ENCODE assay signal across 35 cellular contexts in genomic region chr18:36409779-36410178, GRCh38.
"Had no signal": no experiment of that assay in that cellular context is flagged by ENCODE, and none has a peak within 500 bp of the region (broad histone marks: within the 10 kb centered on the region; RNA-seq: fewer than 3 reads in every experiment).

No MANE protein-coding gene starts in this region.

- H3K9me3 Mint-ChIP-seq: activated B cell treated with CpG ODN at 0.5 μM for 24 hours; activated CD4-positive, alpha-beta memory T cell treated with anti-CD3 and anti-CD28 coated beads for 36 hours; activated CD4-positive, alpha-beta T cell treated with anti-CD3 and anti-CD28 coated beads, Interleukin-2, amount 10 ng/mL, durations not matched to agents 24 days and 14 days; activated CD8-positive, alpha-beta T cell treated with anti-CD3 and anti-CD28 coated beads for 36 hours; activated naive CD4-positive, alpha-beta T cell treated with anti-CD3 and anti-CD28 coated beads, Interleukin-2, amount 10 ng/mL, durations not matched to agents 7 days and 5 days; activated naive CD4-positive, alpha-beta T cell treated with anti-CD3 and anti-CD28 coated beads, Interleukin-2, amount 50 U/mL, for 24 hours; activated naive CD8-positive, alpha-beta T cell treated with anti-CD3 and anti-CD28 coated beads, Interleukin-2, amount 10 ng/mL, durations not matched to agents 7 days and 5 days; activated naive CD8-positive, alpha-beta T cell treated with anti-CD3 and anti-CD28 coated beads, Interleukin-2, amount 50 U/mL, for 24 hours; activated T-cell treated with anti-CD3 and anti-CD28 coated beads, Interleukin-2, amount 50 U/mL, for 24 hours; activated T-helper 2 cell treated with anti-CD3 and anti-CD28 coated beads, Interferon-gamma antibody, Interleukin-2, Interleukin-4, amounts not matched to agents 10 μg/mL and 5 μg/mL and 100 μg/mL, durations not matched to agents 14 hours and 24 hours and 36 hours; T-helper 1 cell treated with Interleukin-12 subunit alpha and Interleukin-12 subunit beta and Interleukin-4 antibody, amounts not matched to agents 30 μg/mL and 1 μg/mL, for 36 hours; T-helper 2 cell treated with Interferon-gamma antibody and Interleukin-4, amounts not matched to agents 5 μg/mL and 100 μg/mL, for 36 hours had no signal

- ATAC-seq: activated CD8-positive, alpha-beta memory T cell treated with anti-CD3 and anti-CD28 coated beads, Interleukin-2, amount 10 ng/mL, durations not matched to agents 7 days and 5 days; activated CD8-positive, alpha-beta T cell treated with anti-CD3 and anti-CD28 coated beads for 36 hours; activated naive CD8-positive, alpha-beta T cell treated with anti-CD3 and anti-CD28 coated beads, Interleukin-2, amount 50 U/mL, for 24 hours had no signal

- DNase-seq: activated B cell treated with CpG ODN at 0.5 μM for 24 hours; activated CD4-positive, alpha-beta memory T cell treated with anti-CD3 and anti-CD28 coated beads for 36 hours; activated CD4-positive, alpha-beta T cell treated with anti-CD3 and anti-CD28 coated beads for 4 hours; activated CD4-positive, alpha-beta T cell treated with anti-CD3 and anti-CD28 coated beads, Interleukin-2, amount 10 ng/mL, durations not matched to agents 24 days and 14 days; activated CD4-positive, alpha-beta T cell treated with anti-CD3 and anti-CD28 coated beads, Interleukin-2, amount 50 U/mL, for 1 hour; activated CD4-positive, alpha-beta T cell treated with anti-CD3 and anti-CD28 coated beads, Interleukin-2, amount 50 U/mL, for 4 hours; activated CD4-positive, CD25-positive, alpha-beta regulatory T cell treated with anti-CD3 and anti-CD28 coated beads, Interleukin-2, amount 50 U/mL, for 72 hours; activated CD8-positive, alpha-beta memory T cell treated with anti-CD3 and anti-CD28 coated beads for 24 hours; activated CD8-positive, alpha-beta memory T cell treated with anti-CD3 and anti-CD28 coated beads, Interleukin-2, amount 10 ng/mL, durations not matched to agents 7 days and 5 days; activated CD8-positive, alpha-beta memory T cell treated with anti-CD3 and anti-CD28 coated beads, Interleukin-2, amount 50 U/mL, for 48 hours; activated CD8-positive, alpha-beta T cell treated with anti-CD3 and anti-CD28 coated beads for 36 hours; activated effector memory CD4-positive, alpha-beta T cell treated with Interleukin-2 at 50 U/mL for 16 hours; activated gamma-delta T cell; activated naive CD4-positive, alpha-beta T cell treated with anti-CD3 and anti-CD28 coated beads, Interleukin-2, amount 10 ng/mL, durations not matched to agents 7 days and 5 days; activated naive CD4-positive, alpha-beta T cell treated with Interleukin-2 at 50 U/mL for 16 hours; activated naive CD8-positive, alpha-beta T cell treated with anti-CD3 and anti-CD28 coated beads, Interleukin-2, amount 10 ng/mL, durations not matched to agents 7 days and 5 days; activated naive CD8-positive, alpha-beta T cell treated with anti-CD3 and anti-CD28 coated beads, Interleukin-2, amount 50 U/mL, for 24 hours; activated T-cell treated with anti-CD3 and anti-CD28 coated beads, Interleukin-2, amount 50 U/mL, for 24 hours; activated T-cell treated with anti-CD3 and anti-CD28 coated beads, Interleukin-2, amount 50 U/mL, for 48 hours; amygdala; anterior cingulate cortex; central memory CD4-positive, alpha-beta T cell; SW 1271; T-helper 1 cell; T-helper 2 cell; T-helper 9 cell had no signal

- H3K4me3 ChIP-seq: ascending aorta, cardiac muscle cell had no signal

- H3K9me3 ChIP-seq: ascending aorta had no signal

- H3K4me3 Mint-ChIP-seq: activated B cell treated with CpG ODN at 0.5 μM for 24 hours; activated CD4-positive, alpha-beta memory T cell treated with anti-CD3 and anti-CD28 coated beads for 36 hours; activated CD4-positive, alpha-beta T cell treated with anti-CD3 and anti-CD28 coated beads, Interleukin-2, amount 10 ng/mL, durations not matched to agents 24 days and 14 days; activated CD8-positive, alpha-beta memory T cell treated with anti-CD3 and anti-CD28 coated beads, Interleukin-2, amount 10 ng/mL, durations not matched to agents 7 days and 5 days; activated CD8-positive, alpha-beta T cell treated with anti-CD3 and anti-CD28 coated beads for 36 hours; activated naive CD4-positive, alpha-beta T cell treated with anti-CD3 and anti-CD28 coated beads, Interleukin-2, amount 10 ng/mL, durations not matched to agents 7 days and 5 days; activated naive CD4-positive, alpha-beta T cell treated with anti-CD3 and anti-CD28 coated beads, Interleukin-2, amount 50 U/mL, for 24 hours; activated naive CD8-positive, alpha-beta T cell; activated naive CD8-positive, alpha-beta T cell treated with anti-CD3 and anti-CD28 coated beads, Interleukin-2, amount 10 ng/mL, durations not matched to agents 7 days and 5 days; activated naive CD8-positive, alpha-beta T cell treated with anti-CD3 and anti-CD28 coated beads, Interleukin-2, amount 50 U/mL, for 24 hours; activated T-cell treated with anti-CD3 and anti-CD28 coated beads, Interleukin-2, amount 50 U/mL, for 24 hours; brain; T-helper 1 cell treated with Interleukin-12 subunit alpha and Interleukin-12 subunit beta and Interleukin-4 antibody, amounts not matched to agents 30 μg/mL and 1 μg/mL, for 36 hours; T-helper 2 cell treated with Interferon-gamma antibody and Interleukin-4, amounts not matched to agents 5 μg/mL and 100 μg/mL, for 36 hours had no signal

- H3K36me3 ChIP-seq: ascending aorta, cardiac muscle cell had no signal

- H3K4me1 Mint-ChIP-seq: activated B cell treated with CpG ODN at 0.5 μM for 24 hours; activated CD4-positive, alpha-beta T cell treated with anti-CD3 and anti-CD28 coated beads, Interleukin-2, amount 10 ng/mL, durations not matched to agents 24 days and 14 days; activated CD8-positive, alpha-beta memory T cell treated with anti-CD3 and anti-CD28 coated beads, Interleukin-2, amount 10 ng/mL, durations not matched to agents 7 days and 5 days; activated naive CD4-positive, alpha-beta T cell treated with anti-CD3 and anti-CD28 coated beads, Interleukin-2, amount 10 ng/mL, durations not matched to agents 7 days and 5 days; activated naive CD4-positive, alpha-beta T cell treated with anti-CD3 and anti-CD28 coated beads, Interleukin-2, amount 50 U/mL, for 24 hours; activated naive CD8-positive, alpha-beta T cell treated with anti-CD3 and anti-CD28 coated beads, Interleukin-2, amount 10 ng/mL, durations not matched to agents 7 days and 5 days; activated naive CD8-positive, alpha-beta T cell treated with anti-CD3 and anti-CD28 coated beads, Interleukin-2, amount 50 U/mL, for 24 hours had no signal

- H3K27me3 Mint-ChIP-seq: activated CD4-positive, alpha-beta memory T cell treated with anti-CD3 and anti-CD28 coated beads for 36 hours; activated CD4-positive, alpha-beta T cell treated with anti-CD3 and anti-CD28 coated beads, Interleukin-2, amount 10 ng/mL, durations not matched to agents 24 days and 14 days; activated CD8-positive, alpha-beta memory T cell treated with anti-CD3 and anti-CD28 coated beads, Interleukin-2, amount 10 ng/mL, durations not matched to agents 7 days and 5 days; activated CD8-positive, alpha-beta T cell treated with anti-CD3 and anti-CD28 coated beads for 36 hours; activated naive CD4-positive, alpha-beta T cell treated with anti-CD3 and anti-CD28 coated beads, Interleukin-2, amount 50 U/mL, for 24 hours; activated naive CD8-positive, alpha-beta T cell treated with anti-CD3 and anti-CD28 coated beads, Interleukin-2, amount 10 ng/mL, durations not matched to agents 7 days and 5 days had no signal

- H3K27ac Mint-ChIP-seq: activated B cell treated with CpG ODN at 0.5 μM for 24 hours; activated CD4-positive, alpha-beta memory T cell treated with anti-CD3 and anti-CD28 coated beads for 36 hours; activated CD4-positive, alpha-beta T cell treated with anti-CD3 and anti-CD28 coated beads, Interleukin-2, amount 10 ng/mL, durations not matched to agents 24 days and 14 days; activated CD8-positive, alpha-beta memory T cell treated with anti-CD3 and anti-CD28 coated beads, Interleukin-2, amount 10 ng/mL, durations not matched to agents 7 days and 5 days; activated CD8-positive, alpha-beta T cell treated with anti-CD3 and anti-CD28 coated beads for 36 hours; activated naive CD4-positive, alpha-beta T cell treated with anti-CD3 and anti-CD28 coated beads, Interleukin-2, amount 10 ng/mL, durations not matched to agents 7 days and 5 days; activated naive CD4-positive, alpha-beta T cell treated with anti-CD3 and anti-CD28 coated beads, Interleukin-2, amount 50 U/mL, for 24 hours; activated naive CD8-positive, alpha-beta T cell; activated naive CD8-positive, alpha-beta T cell treated with anti-CD3 and anti-CD28 coated beads, Interleukin-2, amount 10 ng/mL, durations not matched to agents 7 days and 5 days; activated naive CD8-positive, alpha-beta T cell treated with anti-CD3 and anti-CD28 coated beads, Interleukin-2, amount 50 U/mL, for 24 hours; activated T-cell treated with anti-CD3 and anti-CD28 coated beads, Interleukin-2, amount 50 U/mL, for 24 hours; activated T-helper 2 cell treated with anti-CD3 and anti-CD28 coated beads, Interferon-gamma antibody, Interleukin-2, Interleukin-4, amounts not matched to agents 10 μg/mL and 5 μg/mL and 100 μg/mL, durations not matched to agents 14 hours and 24 hours and 36 hours; brain; T-helper 1 cell treated with Interleukin-12 subunit alpha and Interleukin-12 subunit beta and Interleukin-4 antibody, amounts not matched to agents 30 μg/mL and 1 μg/mL, for 36 hours; T-helper 2 cell treated with Interferon-gamma antibody and Interleukin-4, amounts not matched to agents 5 μg/mL and 100 μg/mL, for 36 hours had no signal

- H3K27me3 ChIP-seq: ascending aorta, cardiac muscle cell had no signal

- H3K36me3 Mint-ChIP-seq: activated CD4-positive, alpha-beta memory T cell treated with anti-CD3 and anti-CD28 coated beads for 36 hours; activated CD8-positive, alpha-beta memory T cell treated with anti-CD3 and anti-CD28 coated beads, Interleukin-2, amount 10 ng/mL, durations not matched to agents 7 days and 5 days; activated naive CD4-positive, alpha-beta T cell treated with anti-CD3 and anti-CD28 coated beads, Interleukin-2, amount 10 ng/mL, durations not matched to agents 7 days and 5 days; activated naive CD4-positive, alpha-beta T cell treated with anti-CD3 and anti-CD28 coated beads, Interleukin-2, amount 50 U/mL, for 24 hours; activated naive CD8-positive, alpha-beta T cell; activated naive CD8-positive, alpha-beta T cell treated with anti-CD3 and anti-CD28 coated beads, Interleukin-2, amount 10 ng/mL, durations not matched to agents 7 days and 5 days had no signal

- H3K27ac ChIP-seq: ascending aorta, cardiac muscle cell, VCaP had no signal
